7 cellular contexts compared by ENCODE assay signal in genomic region chr3:15647629-15648167, GRCh38. TPM values are rescaled to one million over a fixed set of nuclear protein-coding genes. Genes with fewer than 3 reads are reported as not detected.
A peak's percentile ranks its signal among the peaks of the same experiment; 100 is the strongest.
DNase-seq lines count a peak whose midpoint lies in the region; ATAC-seq, FAIRE-seq and TF ChIP-seq lines count a peak whose summit lies in the region.

No MANE protein-coding gene starts in this region.

- H3K27ac ChIP-seq in SJCRH30 (peak overlapping the region; percentile 89), keratinocyte (ENCODE audit: control insufficient read depth, insufficient read depth, low read length) (peak overlapping the region; percentile 95), suprapubic skin (peak overlapping the region; percentile 84)

- TF ChIP-seq CTCF in keratinocyte (optimal IDR thresholded peaks at IDR 0.05 in 1 of 3, IDR thresholded peaks at IDR 0.05 in 1 of 3, conservative IDR thresholded peaks at IDR 0.05 in 1 of 3; ENCODE audit: extremely low read depth in 1 of 3, insufficient read depth in 2 of 3, low read length in 3 of 3), result no peak
- no peak for TF ChIP-seq CTCF in suprapubic skin (IDR thresholded peaks at IDR 0.05)

- peak; percentile 87 for FAIRE-seq in keratinocyte (lab: Jason Lieb, UNC)

- H3K4me3 ChIP-seq in SJCRH30 (peak overlapping the region; percentile 11), adipocyte (ENCODE audit: low read length) (peak overlapping the region; percentile 40), keratinocyte (ENCODE audit: control insufficient read depth in 2 of 3, extremely low read depth in 1 of 3, insufficient read depth in 2 of 3, low read depth in 1 of 3, low read length in 3 of 3) (peak overlapping the region in 2 of 3 experiments; percentile 59 to 65), suprapubic skin (no peak overlapping the region)

- peak; percentile 89 for ATAC-seq in HG03045 (IDR thresholded peaks at IDR 0.05; ENCODE audit: unreplicated experiment)

- H3K9me1 ChIP-seq in keratinocyte (ENCODE audit: control insufficient read depth, extremely low read depth, insufficient read depth, low read length), result no peaks in the 10 kb centered on the region

- no peaks in the 10 kb centered on the region for H3K36me3 ChIP-seq in SJCRH30
- H3K36me3 ChIP-seq in adipocyte (ENCODE audit: control insufficient read depth, insufficient read depth, low read length, severe bottlenecking), result peaks cover 7% of the 10 kb centered on the region
- H3K36me3 ChIP-seq in keratinocyte (ENCODE audit: control insufficient read depth in 2 of 2, extremely low read depth in 1 of 2, insufficient read depth in 2 of 2, low read length in 2 of 2), result no peaks in the 10 kb centered on the region
- peaks cover 4% of the 10 kb centered on the region for H3K36me3 ChIP-seq in suprapubic skin

- DNase-seq in SJCRH30 (peak; percentile 85 to 94), adipocyte (ENCODE audit: low read depth) (peak; percentile 66), keratinocyte (ENCODE audit: low read depth, low spot score) (no peak), suprapubic skin (ENCODE audit: low spot score in 2 of 2) (no peak), erythroblast (lab: John Stamatoyannopoulos, UW) (no peak)

- in situ Hi-C loops in GM18951 (cut with MboI; ENCODE audit: low sequenced_read_pairs, unreplicated experiment), result no loop called here

- peak overlapping the region; percentile 56 for H2AFZ ChIP-seq in keratinocyte (ENCODE audit: control insufficient read depth, low read length)

- no peaks in the 10 kb centered on the region for H4K20me1 ChIP-seq in keratinocyte (ENCODE audit: control insufficient read depth, extremely low read depth, insufficient read depth, low read length)

- H3K4me2 ChIP-seq in keratinocyte (ENCODE audit: control insufficient read depth, extremely low read depth, insufficient read depth, low read depth, low read length), result peak overlapping the region; percentile 95

- TF ChIP-seq EP300 in suprapubic skin (IDR thresholded peaks at IDR 0.05), result no peak

- TF ChIP-seq POLR2A in GM18951 (IDR thresholded peaks at IDR 0.05; ENCODE audit: extremely low read depth, insufficient read depth, insufficient read length), result peak; percentile 30
- TF ChIP-seq POLR2A in suprapubic skin (IDR thresholded peaks at IDR 0.05), result no peak
- no peak for TF ChIP-seq POLR2A in erythroblast (IDR thresholded peaks at IDR 0.05; ENCODE audit: low read length)

- H3K9me3 ChIP-seq in SJCRH30 (replicated peaks) (no peaks in the 10 kb centered on the region), adipocyte (ENCODE audit: control insufficient read depth, low read length) (no peaks in the 10 kb centered on the region), keratinocyte (ENCODE audit: control insufficient read depth, low read depth, low read length) (no peaks in the 10 kb centered on the region), suprapubic skin (no peaks in the 10 kb centered on the region)

- H3K79me2 ChIP-seq in keratinocyte (ENCODE audit: control insufficient read depth, insufficient read depth, low read length), result no peaks in the 10 kb centered on the region

- peaks cover 35% of the 10 kb centered on the region for H3K4me1 ChIP-seq in SJCRH30
- peaks cover 36% of the 10 kb centered on the region for H3K4me1 ChIP-seq in adipocyte (ENCODE audit: control insufficient read depth, insufficient read depth, low read length)
- H3K4me1 ChIP-seq in keratinocyte (ENCODE audit: control insufficient read depth, extremely low read depth, insufficient read depth, low read length), result peaks cover 38% of the 10 kb centered on the region
- H3K4me1 ChIP-seq in suprapubic skin, result peaks cover 31% of the 10 kb centered on the region

- dilution Hi-C loops in keratinocyte (cut with MboI; ENCODE audit: extremely low pct_ligation_motif_present, low sequenced_read_pairs), result no loop called here

- H3K9ac ChIP-seq in adipocyte (ENCODE audit: low read length) (peak overlapping the region; percentile 76), keratinocyte (ENCODE audit: control insufficient read depth, extremely low read depth, insufficient read depth, low read length) (peak overlapping the region; percentile 80)

- no peaks in the 10 kb centered on the region for H3K27me3 ChIP-seq in SJCRH30
- H3K27me3 ChIP-seq in adipocyte (replicated peaks; ENCODE audit: control insufficient read depth, insufficient read depth, low read length), result no peaks in the 10 kb centered on the region
- no peaks in the 10 kb centered on the region for H3K27me3 ChIP-seq in keratinocyte (ENCODE audit: control insufficient read depth, extremely low read depth, insufficient read depth, low read length)
- no peaks in the 10 kb centered on the region for H3K27me3 ChIP-seq in suprapubic skin

- 41% methylated on average over 4 of the region's 4 CpGs for WGBS in suprapubic skin

RNA-seq across cellular contexts. Expression of gene BTD, which starts 46.2 kb away (rescaled TPM):
- total RNA-seq in SJCRH30 (2014; rRNA removed; shearing (Covaris generic)), result 6.6 and 8.0 TPM in 2 replicates
- polyA plus RNA-seq in keratinocyte, result 12.0 to 18.5 TPM (median 14.1 TPM) in 3 replicates
- 3.3 TPM for polyA plus RNA-seq in keratinocyte (2011; ENCODE audit: low read depth)
- polyA plus RNA-seq in keratinocyte (2011; cell fraction: cytosol; rRNA removed), result 6.0 and 6.9 TPM in 2 replicates
- 21.6 and 22.4 TPM in 2 replicates for polyA plus RNA-seq in keratinocyte (2011; cell fraction: nucleus; rRNA removed)
- 8.5 and 8.9 TPM in 2 replicates for polyA plus RNA-seq in keratinocyte (2012; ENCODE audit: low replicate concordance)
- polyA minus RNA-seq in keratinocyte, result 11.5 to 17.0 TPM (median 13.6 TPM) in 3 replicates
- 5.9 TPM for polyA minus RNA-seq in keratinocyte (2011; cell fraction: cytosol; rRNA and poly(A)+ RNA removed)
- polyA minus RNA-seq in keratinocyte (2011; cell fraction: nucleus; rRNA and poly(A)+ RNA removed), result 20.4 and 33.4 TPM in 2 replicates
- 10 to 100 TPM; 16.9 to 25.9 (median 19.1) TPM for total RNA-seq in suprapubic skin

RNA-seq across cellular contexts. Expression of gene HACL1, which starts 46.3 kb away (rescaled TPM):
- total RNA-seq in SJCRH30 (2014; rRNA removed; shearing (Covaris generic)), result 23.0 and 25.0 TPM in 2 replicates
- 17.1 to 23.1 TPM (median 22.9 TPM) in 3 replicates for polyA plus RNA-seq in keratinocyte
- polyA plus RNA-seq in keratinocyte (2011; ENCODE audit: low read depth), result 8.2 TPM
- polyA plus RNA-seq in keratinocyte (2011; cell fraction: cytosol; rRNA removed), result 13.5 and 20.6 TPM in 2 replicates
- polyA plus RNA-seq in keratinocyte (2011; cell fraction: nucleus; rRNA removed), result 15.3 and 17.7 TPM in 2 replicates
- 8.6 and 15.1 TPM in 2 replicates for polyA plus RNA-seq in keratinocyte (2012; ENCODE audit: low replicate concordance)
- polyA minus RNA-seq in keratinocyte, result 22.0 to 22.7 TPM (median 22.3 TPM) in 3 replicates
- polyA minus RNA-seq in keratinocyte (2011; cell fraction: cytosol; rRNA and poly(A)+ RNA removed), result 19.0 TPM
- polyA minus RNA-seq in keratinocyte (2011; cell fraction: nucleus; rRNA and poly(A)+ RNA removed), result 15.1 and 29.2 TPM in 2 replicates
- total RNA-seq in suprapubic skin, result 10 to 100 TPM; 13.1 to 33.0 (median 19.5) TPM

Comparison
In these comparisons a context has a peak if more than half of its experiments do, and no peak if none do; other contexts are left out.
1. DNase-seq: peak in SJCRH30 (2 of 2) and adipocyte (single experiment); none in keratinocyte (single experiment), suprapubic skin (0 of 2) and erythroblast (0 of 2).
2. Peak in every context shown above with its lines, with median percentiles within 50 percentile points of each other: H3K27ac ChIP-seq.